2 cellular contexts compared by ENCODE assay signal in the genomic region with DNA sequence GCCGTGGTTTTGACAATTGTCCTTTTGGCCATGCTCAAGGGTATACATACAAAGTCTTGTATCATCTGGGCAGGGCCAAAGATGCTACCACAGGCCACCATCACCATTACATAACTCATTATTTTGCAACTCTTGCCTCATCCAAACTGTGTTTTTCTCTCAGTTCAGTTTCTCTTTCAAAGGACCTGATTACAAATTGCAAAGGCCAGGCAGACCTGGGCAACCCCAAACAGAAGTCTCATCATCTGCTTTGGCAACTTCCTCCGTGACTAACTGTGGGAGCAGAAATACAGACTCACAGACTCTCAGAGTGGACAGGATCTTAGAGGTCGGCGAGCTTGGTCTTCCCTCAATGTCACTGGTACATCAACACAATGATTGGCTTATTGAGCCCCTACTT.
TF ChIP-seq lines count a peak whose summit lies in the region.

No MANE protein-coding gene starts in this region.

TF ChIP-seq in IMR-90, 13 proteins besides CTCF, POLR2A, EP300 and RAD21:
- TF ChIP-seq CEBPB (IDR thresholded peaks at IDR 0.05; ENCODE audit: low read depth, low read length): 0 out of 2 replicates have a peak, but pooled peaks have one; percentile 12
- no peak for TF ChIP-seq MAZ (IDR thresholded peaks at IDR 0.05; ENCODE audit: borderline replicate concordance, low read depth, low read length)
TF ChIP-seq in IMR-90: peak in this region for 1.

TF ChIP-seq in HepG2, 621 proteins besides CTCF, POLR2A, EP300 and RAD21 (continues in another document):
- TF ChIP-seq, protein P1, sequence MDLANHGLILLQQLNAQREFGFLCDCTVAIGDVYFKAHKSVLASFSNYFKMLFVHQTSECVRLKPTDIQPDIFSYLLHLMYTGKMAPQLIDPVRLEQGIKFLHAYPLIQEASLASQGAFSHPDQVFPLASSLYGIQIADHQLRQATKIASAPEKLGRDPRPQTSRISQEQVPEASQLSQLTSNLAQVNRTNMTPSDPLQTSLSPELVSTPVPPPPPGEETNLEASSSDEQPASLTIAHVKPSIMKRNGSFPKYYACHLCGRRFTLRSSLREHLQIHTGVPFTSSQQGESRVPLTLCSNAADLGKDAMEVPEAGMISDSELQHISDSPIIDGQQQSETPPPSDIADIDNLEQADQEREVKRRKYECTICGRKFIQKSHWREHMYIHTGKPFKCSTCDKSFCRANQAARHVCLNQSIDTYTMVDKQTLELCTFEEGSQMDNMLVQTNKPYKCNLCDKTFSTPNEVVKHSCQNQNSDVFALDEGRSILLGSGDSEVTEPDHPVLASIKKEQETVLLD (CRISPR knock-in tag; IDR thresholded peaks at IDR 0.05; ENCODE audit: low read depth): no peak
- TF ChIP-seq NFKB2 (CRISPR knock-in tag; IDR thresholded peaks at IDR 0.05; ENCODE audit: borderline replicate concordance): no peak
- no peak for TF ChIP-seq IKZF4 (CRISPR knock-in tag; IDR thresholded peaks at IDR 0.05; ENCODE audit: borderline replicate concordance, low read depth, not compliant biosample characterization)
- no peak for TF ChIP-seq PHF20 (CRISPR knock-in tag; IDR thresholded peaks at IDR 0.05)
- no peak for TF ChIP-seq ZNF546 (CRISPR knock-in tag; conservative IDR thresholded peaks at IDR 0.05)
- peak; percentile 40; the same call in 1 of the 2 replicates for TF ChIP-seq FOXJ3 (CRISPR knock-in tag; IDR thresholded peaks at IDR 0.05; ENCODE audit: borderline replicate concordance)
- no peak for TF ChIP-seq FOXA1 (IDR thresholded peaks at IDR 0.05)
- no peak for TF ChIP-seq FOXA1 (CRISPR knock-in tag; IDR thresholded peaks at IDR 0.05)
- TF ChIP-seq, protein P2, sequence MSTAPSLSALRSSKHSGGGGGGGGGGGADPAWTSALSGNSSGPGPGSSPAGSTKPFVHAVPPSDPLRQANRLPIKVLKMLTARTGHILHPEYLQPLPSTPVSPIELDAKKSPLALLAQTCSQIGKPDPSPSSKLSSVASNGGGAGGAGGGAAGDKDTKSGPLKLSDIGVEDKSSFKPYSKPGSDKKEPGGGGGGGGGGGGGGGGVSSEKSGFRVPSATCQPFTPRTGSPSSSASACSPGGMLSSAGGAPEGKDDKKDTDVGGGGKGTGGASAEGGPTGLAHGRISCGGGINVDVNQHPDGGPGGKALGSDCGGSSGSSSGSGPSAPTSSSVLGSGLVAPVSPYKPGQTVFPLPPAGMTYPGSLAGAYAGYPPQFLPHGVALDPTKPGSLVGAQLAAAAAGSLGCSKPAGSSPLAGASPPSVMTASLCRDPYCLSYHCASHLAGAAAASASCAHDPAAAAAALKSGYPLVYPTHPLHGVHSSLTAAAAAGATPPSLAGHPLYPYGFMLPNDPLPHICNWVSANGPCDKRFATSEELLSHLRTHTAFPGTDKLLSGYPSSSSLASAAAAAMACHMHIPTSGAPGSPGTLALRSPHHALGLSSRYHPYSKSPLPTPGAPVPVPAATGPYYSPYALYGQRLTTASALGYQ (CRISPR knock-in tag; IDR thresholded peaks at IDR 0.05): no peak
- no peak for TF ChIP-seq ARNT (IDR thresholded peaks at IDR 0.05)
- TF ChIP-seq, protein P3, sequence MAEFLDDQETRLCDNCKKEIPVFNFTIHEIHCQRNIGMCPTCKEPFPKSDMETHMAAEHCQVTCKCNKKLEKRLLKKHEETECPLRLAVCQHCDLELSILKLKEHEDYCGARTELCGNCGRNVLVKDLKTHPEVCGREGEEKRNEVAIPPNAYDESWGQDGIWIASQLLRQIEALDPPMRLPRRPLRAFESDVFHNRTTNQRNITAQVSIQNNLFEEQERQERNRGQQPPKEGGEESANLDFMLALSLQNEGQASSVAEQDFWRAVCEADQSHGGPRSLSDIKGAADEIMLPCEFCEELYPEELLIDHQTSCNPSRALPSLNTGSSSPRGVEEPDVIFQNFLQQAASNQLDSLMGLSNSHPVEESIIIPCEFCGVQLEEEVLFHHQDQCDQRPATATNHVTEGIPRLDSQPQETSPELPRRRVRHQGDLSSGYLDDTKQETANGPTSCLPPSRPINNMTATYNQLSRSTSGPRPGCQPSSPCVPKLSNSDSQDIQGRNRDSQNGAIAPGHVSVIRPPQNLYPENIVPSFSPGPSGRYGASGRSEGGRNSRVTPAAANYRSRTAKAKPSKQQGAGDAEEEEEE (CRISPR knock-in tag; IDR thresholded peaks at IDR 0.05; ENCODE audit: borderline replicate concordance): no peak
- TF ChIP-seq ZNF282 (IDR thresholded peaks at IDR 0.05; ENCODE audit: partially characterized antibody): no peak
- TF ChIP-seq BRCA1 (CRISPR knock-in tag; IDR thresholded peaks at IDR 0.05): no peak
- no peak for TF ChIP-seq TIGD3 (CRISPR knock-in tag; IDR thresholded peaks at IDR 0.05; ENCODE audit: borderline replicate concordance)
- no peak for TF ChIP-seq U2AF1 (optimal IDR thresholded peaks at IDR 0.05; ENCODE audit: low read depth, low read length)
- TF ChIP-seq KMT2A (CRISPR knock-in tag; IDR thresholded peaks at IDR 0.05): no peak
- TF ChIP-seq TSC22D2 (CRISPR knock-in tag; IDR thresholded peaks at IDR 0.05; ENCODE audit: borderline replicate concordance): no peak
- TF ChIP-seq FOSL1 (CRISPR knock-in tag; IDR thresholded peaks at IDR 0.05; ENCODE audit: borderline replicate concordance): no peak
- TF ChIP-seq, protein P4, sequence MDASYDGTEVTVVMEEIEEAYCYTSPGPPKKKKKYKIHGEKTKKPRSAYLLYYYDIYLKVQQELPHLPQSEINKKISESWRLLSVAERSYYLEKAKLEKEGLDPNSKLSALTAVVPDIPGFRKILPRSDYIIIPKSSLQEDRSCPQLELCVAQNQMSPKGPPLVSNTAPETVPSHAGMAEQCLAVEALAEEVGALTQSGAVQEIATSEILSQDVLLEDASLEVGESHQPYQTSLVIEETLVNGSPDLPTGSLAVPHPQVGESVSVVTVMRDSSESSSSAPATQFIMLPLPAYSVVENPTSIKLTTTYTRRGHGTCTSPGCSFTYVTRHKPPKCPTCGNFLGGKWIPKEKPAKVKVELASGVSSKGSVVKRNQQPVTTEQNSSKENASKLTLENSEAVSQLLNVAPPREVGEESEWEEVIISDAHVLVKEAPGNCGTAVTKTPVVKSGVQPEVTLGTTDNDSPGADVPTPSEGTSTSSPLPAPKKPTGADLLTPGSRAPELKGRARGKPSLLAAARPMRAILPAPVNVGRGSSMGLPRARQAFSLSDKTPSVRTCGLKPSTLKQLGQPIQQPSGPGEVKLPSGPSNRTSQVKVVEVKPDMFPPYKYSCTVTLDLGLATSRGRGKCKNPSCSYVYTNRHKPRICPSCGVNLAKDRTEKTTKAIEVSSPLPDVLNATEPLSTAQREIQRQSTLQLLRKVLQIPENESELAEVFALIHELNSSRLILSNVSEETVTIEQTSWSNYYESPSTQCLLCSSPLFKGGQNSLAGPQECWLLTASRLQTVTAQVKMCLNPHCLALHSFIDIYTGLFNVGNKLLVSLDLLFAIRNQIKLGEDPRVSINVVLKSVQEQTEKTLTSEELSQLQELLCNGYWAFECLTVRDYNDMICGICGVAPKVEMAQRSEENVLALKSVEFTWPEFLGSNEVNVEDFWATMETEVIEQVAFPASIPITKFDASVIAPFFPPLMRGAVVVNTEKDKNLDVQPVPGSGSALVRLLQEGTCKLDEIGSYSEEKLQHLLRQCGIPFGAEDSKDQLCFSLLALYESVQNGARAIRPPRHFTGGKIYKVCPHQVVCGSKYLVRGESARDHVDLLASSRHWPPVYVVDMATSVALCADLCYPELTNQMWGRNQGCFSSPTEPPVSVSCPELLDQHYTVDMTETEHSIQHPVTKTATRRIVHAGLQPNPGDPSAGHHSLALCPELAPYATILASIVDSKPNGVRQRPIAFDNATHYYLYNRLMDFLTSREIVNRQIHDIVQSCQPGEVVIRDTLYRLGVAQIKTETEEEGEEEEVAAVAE (CRISPR knock-in tag; IDR thresholded peaks at IDR 0.05; ENCODE audit: borderline replicate concordance): no peak
- no peak for TF ChIP-seq NFE2L2 (IDR thresholded peaks at IDR 0.05; ENCODE audit: low read length)
- no peak for TF ChIP-seq ZNF441 (CRISPR knock-in tag; IDR thresholded peaks at IDR 0.05; ENCODE audit: borderline replicate concordance)
- TF ChIP-seq MYC (CRISPR knock-in tag; IDR thresholded peaks at IDR 0.05; ENCODE audit: borderline replicate concordance): no peak
- TF ChIP-seq FIP1L1 (IDR thresholded peaks at IDR 0.05; ENCODE audit: borderline replicate concordance, insufficient read depth, low read depth, low read length): no peak
- no peak for TF ChIP-seq SALL2 (CRISPR knock-in tag; IDR thresholded peaks at IDR 0.05)
- TF ChIP-seq ZFAT (CRISPR knock-in tag; conservative IDR thresholded peaks at IDR 0.05): no peak
- TF ChIP-seq ZKSCAN5 (CRISPR knock-in tag; IDR thresholded peaks at IDR 0.05): no peak
- no peak for TF ChIP-seq ZNF883 (CRISPR knock-in tag; IDR thresholded peaks at IDR 0.05; ENCODE audit: not compliant biosample characterization)
- no peak for TF ChIP-seq HDAC6 (IDR thresholded peaks at IDR 0.05; ENCODE audit: low read depth, low read length)
- TF ChIP-seq GFI1 (CRISPR knock-in tag; IDR thresholded peaks at IDR 0.05; ENCODE audit: borderline replicate concordance): no peak
- TF ChIP-seq GATAD2A (CRISPR knock-in tag; IDR thresholded peaks at IDR 0.05): peak; percentile 56
- TF ChIP-seq, protein P5, sequence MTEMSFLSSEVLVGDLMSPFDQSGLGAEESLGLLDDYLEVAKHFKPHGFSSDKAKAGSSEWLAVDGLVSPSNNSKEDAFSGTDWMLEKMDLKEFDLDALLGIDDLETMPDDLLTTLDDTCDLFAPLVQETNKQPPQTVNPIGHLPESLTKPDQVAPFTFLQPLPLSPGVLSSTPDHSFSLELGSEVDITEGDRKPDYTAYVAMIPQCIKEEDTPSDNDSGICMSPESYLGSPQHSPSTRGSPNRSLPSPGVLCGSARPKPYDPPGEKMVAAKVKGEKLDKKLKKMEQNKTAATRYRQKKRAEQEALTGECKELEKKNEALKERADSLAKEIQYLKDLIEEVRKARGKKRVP (CRISPR knock-in tag; IDR thresholded peaks at IDR 0.05): peak in 1 of 2 experiments; percentile 84; a peak in 2 of 4 replicates
- no peak for TF ChIP-seq RFXAP (CRISPR knock-in tag; IDR thresholded peaks at IDR 0.05; ENCODE audit: borderline replicate concordance)
- TF ChIP-seq ZNF567 (CRISPR knock-in tag; IDR thresholded peaks at IDR 0.05; ENCODE audit: borderline replicate concordance): no peak
- TF ChIP-seq ZNF605 (CRISPR knock-in tag; IDR thresholded peaks at IDR 0.05): no peak
- TF ChIP-seq KLF16 (CRISPR knock-in tag; IDR thresholded peaks at IDR 0.05): no peak
- TF ChIP-seq RORA (CRISPR knock-in tag; IDR thresholded peaks at IDR 0.05): no peak
- TF ChIP-seq, protein P6, sequence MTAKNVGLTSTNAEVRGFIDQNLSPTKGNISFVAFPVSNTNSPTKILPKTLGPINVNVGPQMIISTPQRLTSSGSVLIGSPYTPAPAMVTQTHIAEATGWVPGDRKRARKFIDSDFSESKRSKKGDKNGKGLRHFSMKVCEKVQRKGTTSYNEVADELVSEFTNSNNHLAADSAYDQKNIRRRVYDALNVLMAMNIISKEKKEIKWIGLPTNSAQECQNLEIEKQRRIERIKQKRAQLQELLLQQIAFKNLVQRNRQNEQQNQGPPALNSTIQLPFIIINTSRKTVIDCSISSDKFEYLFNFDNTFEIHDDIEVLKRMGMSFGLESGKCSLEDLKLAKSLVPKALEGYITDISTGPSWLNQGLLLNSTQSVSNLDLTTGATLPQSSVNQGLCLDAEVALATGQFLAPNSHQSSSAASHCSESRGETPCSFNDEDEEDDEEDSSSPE (CRISPR knock-in tag; IDR thresholded peaks at IDR 0.05): no peak
- TF ChIP-seq KLF12 (CRISPR knock-in tag; IDR thresholded peaks at IDR 0.05; ENCODE audit: borderline replicate concordance): no peak
- no peak for TF ChIP-seq TBX3 (IDR thresholded peaks at IDR 0.05; ENCODE audit: borderline replicate concordance)
- TF ChIP-seq ZFP62 (CRISPR knock-in tag; IDR thresholded peaks at IDR 0.05): no peak
- no peak for TF ChIP-seq SP140L (CRISPR knock-in tag; IDR thresholded peaks at IDR 0.05; ENCODE audit: borderline replicate concordance)
- TF ChIP-seq NAIF1 (CRISPR knock-in tag; IDR thresholded peaks at IDR 0.05; ENCODE audit: borderline replicate concordance): no peak
- 0 out of 2 replicates have a peak, but pooled peaks have one; percentile 22 for TF ChIP-seq HMG20A (CRISPR knock-in tag; IDR thresholded peaks at IDR 0.05; ENCODE audit: borderline replicate concordance)
- TF ChIP-seq CSRNP1 (CRISPR knock-in tag; IDR thresholded peaks at IDR 0.05): no peak
- TF ChIP-seq ZSCAN5A (CRISPR knock-in tag; IDR thresholded peaks at IDR 0.05; ENCODE audit: borderline replicate concordance): no peak
- TF ChIP-seq, protein P7, sequence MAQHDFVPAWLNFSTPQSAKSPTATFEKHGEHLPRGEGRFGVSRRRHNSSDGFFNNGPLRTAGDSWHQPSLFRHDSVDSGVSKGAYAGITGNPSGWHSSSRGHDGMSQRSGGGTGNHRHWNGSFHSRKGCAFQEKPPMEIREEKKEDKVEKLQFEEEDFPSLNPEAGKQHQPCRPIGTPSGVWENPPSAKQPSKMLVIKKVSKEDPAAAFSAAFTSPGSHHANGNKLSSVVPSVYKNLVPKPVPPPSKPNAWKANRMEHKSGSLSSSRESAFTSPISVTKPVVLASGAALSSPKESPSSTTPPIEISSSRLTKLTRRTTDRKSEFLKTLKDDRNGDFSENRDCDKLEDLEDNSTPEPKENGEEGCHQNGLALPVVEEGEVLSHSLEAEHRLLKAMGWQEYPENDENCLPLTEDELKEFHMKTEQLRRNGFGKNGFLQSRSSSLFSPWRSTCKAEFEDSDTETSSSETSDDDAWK (CRISPR knock-in tag; IDR thresholded peaks at IDR 0.05): no peak
